Comparison of ENCODE assay signal across 1 cellular context in genomic region chr3:8635625-8636024, GRCh38.
TF ChIP-seq lines count a peak whose summit lies in the region.

No MANE protein-coding gene starts in this region.

TF ChIP-seq in GM23338, 12 proteins besides CTCF, POLR2A, EP300 and RAD21:
- TF ChIP-seq ZNF462 (CRISPR knock-in tag; IDR thresholded peaks at IDR 0.05) (0 out of 2 replicates have a peak, but pooled peaks have one; percentile 20), CREB1 (CRISPR knock-in tag; IDR thresholded peaks at IDR 0.05; ENCODE audit: low read depth) (no peak), ZNF114 (CRISPR knock-in tag; IDR thresholded peaks at IDR 0.05) (no peak), NANOG (IDR thresholded peaks at IDR 0.05; ENCODE audit: borderline replicate concordance) (no peak), REST (IDR thresholded peaks at IDR 0.05; ENCODE audit: unreplicated experiment) (no peak), JUNB (IDR thresholded peaks at IDR 0.05; ENCODE audit: unreplicated experiment) (no peak), POLR2AphosphoS5 (IDR thresholded peaks at IDR 0.05; ENCODE audit: low read depth) (no peak)
